ENCODE assay signal across 12 cellular contexts in genomic region chr2:105143094-105143466, GRCh38.
DNase-seq lines count a peak whose midpoint lies in the region; ATAC-seq and TF ChIP-seq lines count a peak whose summit lies in the region.
"Had no signal": no experiment of that assay in that cellular context is flagged by ENCODE, and none has a peak within 500 bp of the region (broad histone marks: within the 10 kb centered on the region; RNA-seq: fewer than 3 reads in every experiment).

No MANE protein-coding gene starts in this region.

- no peak overlapping the region for H3K27ac ChIP-seq in CD4-positive, CD25-positive, alpha-beta regulatory T cell (ENCODE audit: insufficient read depth, low read length, poor library complexity, severe bottlenecking)
- H3K27ac ChIP-seq in KMS-11: no peak overlapping the region
- H3K27ac ChIP-seq in neural progenitor cell: no peak overlapping the region
- H3K27ac ChIP-seq in A673 (ENCODE audit: low read depth, low read length, poor library complexity, severe bottlenecking): no peak overlapping the region
- H3K27ac ChIP-seq: brain microvascular endothelial cell had no signal

- no peak overlapping the region for H3K27ac Mint-ChIP-seq in CD4-positive, CD25-positive, alpha-beta regulatory T cell
- H3K27ac Mint-ChIP-seq in chondrocyte (ENCODE audit: unreplicated experiment): no peak overlapping the region
- no peak overlapping the region for H3K27ac Mint-ChIP-seq in neural progenitor cell

- H3K36me3 ChIP-seq in CD4-positive, CD25-positive, alpha-beta regulatory T cell (ENCODE audit: control insufficient read depth, insufficient read depth, low read length): no peaks in the 10 kb centered on the region
- H3K36me3 ChIP-seq in KMS-11 (ENCODE audit: insufficient read depth): no peaks in the 10 kb centered on the region
- no peaks in the 10 kb centered on the region for H3K36me3 ChIP-seq in neural progenitor cell
- H3K36me3 ChIP-seq in A673 (ENCODE audit: insufficient read depth, low read length, poor library complexity, severe bottlenecking): no peaks in the 10 kb centered on the region
- H3K36me3 ChIP-seq: brain microvascular endothelial cell had no signal

- TF ChIP-seq CTCF in KMS-11 (conservative IDR thresholded peaks at IDR 0.05; ENCODE audit: low read depth, low read length) (no peak), chondrocyte (IDR thresholded peaks at IDR 0.05) (no peak), neural progenitor cell (IDR thresholded peaks at IDR 0.05) (no peak), A673 (conservative IDR thresholded peaks at IDR 0.05; ENCODE audit: low read depth, low read length) (no peak)

- H4K20me1 ChIP-seq in KMS-11 (ENCODE audit: insufficient read depth): no peaks in the 10 kb centered on the region
- H4K20me1 ChIP-seq in neural progenitor cell (ENCODE audit: low read depth): no peaks in the 10 kb centered on the region

- peak overlapping the region; percentile 29; the same call in 1 of the 2 replicates for H3K4me2 ChIP-seq in KMS-11
- H3K4me2 ChIP-seq in neural progenitor cell: peak overlapping the region; percentile 87

- H3K27me3 ChIP-seq in CD4-positive, CD25-positive, alpha-beta regulatory T cell (ENCODE audit: control insufficient read depth, insufficient read depth, low read length): peaks cover 23% of the 10 kb centered on the region
- H3K27me3 ChIP-seq in KMS-11 (ENCODE audit: insufficient read depth, low read depth) (no peaks in the 10 kb centered on the region), neural progenitor cell (peaks cover 9% of the 10 kb centered on the region), A673 (replicated peaks; ENCODE audit: insufficient read depth, low read depth, low read length, poor library complexity) (peaks cover 66% of the 10 kb centered on the region)

- H3K27me3 Mint-ChIP-seq in CD4-positive, CD25-positive, alpha-beta regulatory T cell: peaks cover 71% of the 10 kb centered on the region
- H3K27me3 Mint-ChIP-seq in chondrocyte (ENCODE audit: low read depth): peaks cover 9% of the 10 kb centered on the region
- peaks cover 6% of the 10 kb centered on the region for H3K27me3 Mint-ChIP-seq in neural progenitor cell (ENCODE audit: insufficient read depth, low read depth)

- intact Hi-C loops in A673 (cut with micrococcal nuclease; ENCODE audit: unreplicated experiment): no loop called here

- H3K9ac ChIP-seq in KMS-11: no peak overlapping the region
- H3K9ac ChIP-seq in neural progenitor cell: no peak overlapping the region

- no peak overlapping the region for H3K4me3 ChIP-seq in CD4-positive, CD25-positive, alpha-beta regulatory T cell (ENCODE audit: low read depth, low read length)
- H3K4me3 ChIP-seq in KMS-11 (IDR thresholded peaks at IDR 0.05; ENCODE audit: insufficient read depth, low read depth, low read length) (no peak overlapping the region), neural progenitor cell (peak overlapping the region; percentile 79), A673 (ENCODE audit: low read depth, low read length, poor library complexity, severe bottlenecking) (no peak overlapping the region)

- CTCF ChIA-PET in A673 (lab: Charles Lee): no interaction called here

- H3K4me1 Mint-ChIP-seq in CD4-positive, CD25-positive, alpha-beta regulatory T cell: peaks cover 0 to 12% (median 5%) of the 10 kb centered on the region in 4 donors
- H3K4me1 Mint-ChIP-seq in chondrocyte (ENCODE audit: low read depth) (peaks cover 8% of the 10 kb centered on the region), neural progenitor cell (peaks cover 8% of the 10 kb centered on the region)

- H3F3A ChIP-seq in neural progenitor cell (ENCODE audit: low read depth): peaks cover 19% of the 10 kb centered on the region

- no peaks in the 10 kb centered on the region for H3K36me3 Mint-ChIP-seq in CD4-positive, CD25-positive, alpha-beta regulatory T cell
- H3K36me3 Mint-ChIP-seq in chondrocyte (ENCODE audit: low read depth): no peaks in the 10 kb centered on the region
- no peaks in the 10 kb centered on the region for H3K36me3 Mint-ChIP-seq in neural progenitor cell

- H3K79me2 ChIP-seq in KMS-11 (ENCODE audit: insufficient read depth, low read depth) (no peaks in the 10 kb centered on the region), neural progenitor cell (ENCODE audit: low read depth) (peaks cover 19% of the 10 kb centered on the region)

- no TSS peak for BruUV-seq in A673 (replicated peaks; lab: Mats Ljungman, UMichigan)

- ATAC-seq in CD4-positive, CD25-positive, alpha-beta regulatory T cell (ENCODE audit: low read depth in 2 of 2): no peak
- no peak for ATAC-seq in HG03135 (IDR thresholded peaks at IDR 0.05; ENCODE audit: unreplicated experiment)

- POLR2A ChIA-PET in A673 (lab: Charles Lee; ENCODE audit: low non-redundant PET): no interaction called here

- peaks cover 3% of the 10 kb centered on the region for H3K4me1 ChIP-seq in CD4-positive, CD25-positive, alpha-beta regulatory T cell (ENCODE audit: control insufficient read depth, insufficient read depth, low read length, poor library complexity, severe bottlenecking)
- H3K4me1 ChIP-seq in KMS-11 (ENCODE audit: low read depth, poor library complexity, severe bottlenecking): peaks cover 7% of the 10 kb centered on the region
- peaks cover 29% of the 10 kb centered on the region for H3K4me1 ChIP-seq in neural progenitor cell
- no peaks in the 10 kb centered on the region for H3K4me1 ChIP-seq in A673 (ENCODE audit: insufficient read depth, low read length, poor library complexity, severe bottlenecking)

- H2AFZ ChIP-seq in KMS-11 (ENCODE audit: low read depth) (peak overlapping the region; percentile 69), neural progenitor cell (replicated peaks) (no peak overlapping the region)

- no peaks in the 10 kb centered on the region for H3K9me3 Mint-ChIP-seq in CD4-positive, CD25-positive, alpha-beta regulatory T cell
- H3K9me3 Mint-ChIP-seq in chondrocyte (ENCODE audit: low read depth): no peaks in the 10 kb centered on the region
- no peaks in the 10 kb centered on the region for H3K9me3 Mint-ChIP-seq in neural progenitor cell

- peak overlapping the region in 3 of 4 donors; percentile 17 to 63 (median 61) for H3K4me3 Mint-ChIP-seq in CD4-positive, CD25-positive, alpha-beta regulatory T cell
- H3K4me3 Mint-ChIP-seq in chondrocyte (ENCODE audit: unreplicated experiment) (peak overlapping the region; percentile 64), neural progenitor cell (peak overlapping the region; percentile 89)

- H3K9me3 ChIP-seq in CD4-positive, CD25-positive, alpha-beta regulatory T cell (ENCODE audit: control insufficient read depth in 2 of 2, low read length in 2 of 2): no peaks in the 10 kb centered on the region
- no peaks in the 10 kb centered on the region for H3K9me3 ChIP-seq in neural progenitor cell (ENCODE audit: low read depth)
- H3K9me3 ChIP-seq in A673 (ENCODE audit: low read depth, low read length, poor library complexity, severe bottlenecking): no peaks in the 10 kb centered on the region

- no peak for DNase-seq in CD4-positive, CD25-positive, alpha-beta regulatory T cell
- DNase-seq in chondrocyte (ENCODE audit: low spot score) (no peak), neural progenitor cell (ENCODE audit: low spot score) (no peak), mucosa of gallbladder (ENCODE audit: low spot score) (no peak), A673 (ENCODE audit: low spot score) (no peak), NCI-H1048 (lab: John Stamatoyannopoulos, UW) (no peak)
- DNase-seq: activated CD4-positive, alpha-beta T cell treated with anti-CD3 and anti-CD28 coated beads for 1 hour; brain microvascular endothelial cell; left cardiac atrium; NCI-H2081 treated with DMSO at 0.1 percent for 48 hours had no signal
